ENCODE assay signal across 15 cellular contexts in the genomic region with DNA sequence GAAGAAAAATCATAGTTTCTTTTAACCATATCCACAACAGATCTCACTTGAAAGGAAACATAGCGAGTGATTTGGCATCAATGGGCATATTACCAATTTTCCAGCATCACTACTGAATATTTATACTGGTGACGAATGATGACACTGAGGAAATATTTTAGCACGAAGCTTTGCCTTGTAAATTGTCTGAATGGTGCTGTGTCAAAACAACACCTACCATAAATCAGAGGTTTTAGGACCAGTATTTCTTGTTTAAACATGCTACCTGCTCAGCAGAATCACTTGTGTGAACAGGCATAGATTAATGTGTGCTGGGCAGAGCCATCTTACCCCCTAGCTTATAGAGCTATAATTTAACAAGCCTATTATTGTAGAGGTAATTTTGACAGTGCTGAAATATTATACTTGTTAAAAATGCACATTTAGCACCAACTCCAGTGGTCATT.
A peak's percentile ranks its signal among the peaks of the same experiment; 100 is the strongest.
DNase-seq lines count a peak whose midpoint lies in the region; ATAC-seq, FAIRE-seq and TF ChIP-seq lines count a peak whose summit lies in the region.
"Had no signal": no experiment of that assay in that cellular context is flagged by ENCODE, and none has a peak within 500 bp of the region (broad histone marks: within the 10 kb centered on the region; RNA-seq: fewer than 3 reads in every experiment).

No MANE protein-coding gene starts in this region.

- FAIRE-seq in keratinocyte (lab: Jason Lieb, UNC), result peak; percentile 89
- FAIRE-seq: HTR-8/SVneo had no signal

- peak overlapping the region; percentile 66 for H3K4me2 ChIP-seq in keratinocyte (ENCODE audit: control insufficient read depth, extremely low read depth, insufficient read depth, low read depth, low read length)

- peak; percentile 94 for DNase-seq in DMS153 (lab: John Stamatoyannopoulos, UW)
- DNase-seq in NCI-H1436 treated with DMSO at 0.1 percent for 48 hours (lab: John Stamatoyannopoulos, UW), result peak; percentile 44
- no peak for DNase-seq in activated T-helper 2 cell treated with anti-CD3 and anti-CD28 coated beads, Interferon-gamma antibody, Interleukin-2, Interleukin-4, amounts not matched to agents 10 μg/mL and 5 μg/mL and 100 μg/mL, durations not matched to agents 14 hours and 24 hours and 36 hours (ENCODE audit: low spot score)
- DNase-seq in keratinocyte (ENCODE audit: low read depth, low spot score), result peak; percentile 30
- no peak for DNase-seq in activated T-cell treated with anti-CD3 and anti-CD28 coated beads, Interleukin-2, amount 50 U/mL, for 72 hours
- no peak for DNase-seq in NCI-H2107 treated with DMSO at 0.1 percent for 48 hours (lab: John Stamatoyannopoulos, UW; ENCODE audit: unreplicated experiment)
- no peak for DNase-seq in kidney glomerular epithelial cell (lab: John Stamatoyannopoulos, UW)
- DNase-seq: C1 segment of cervical spinal cord; NCI-H1092 treated with DMSO at 0.1 percent for 48 hours; stimulated activated CD4-positive, alpha-beta T cell treated with anti-CD3 and anti-CD28 coated beads, Interleukin-4, amount 100 ng/mL, for 24 hours; stimulated activated naive CD4-positive, alpha-beta T cell treated with Interleukin-2 at 50 U/mL for 16 hours; SW 1271 had no signal

- H3K36me3 ChIP-seq in keratinocyte (ENCODE audit: control insufficient read depth in 2 of 2, extremely low read depth in 1 of 2, insufficient read depth in 2 of 2, low read length in 2 of 2), result peaks cover 0 to 1% of the 10 kb centered on the region in 2 experiments

- TF ChIP-seq CTCF in keratinocyte (optimal IDR thresholded peaks at IDR 0.05 in 1 of 3, IDR thresholded peaks at IDR 0.05 in 1 of 3, conservative IDR thresholded peaks at IDR 0.05 in 1 of 3; ENCODE audit: extremely low read depth in 1 of 3, insufficient read depth in 2 of 3, low read length in 3 of 3), result no peak

- no peaks in the 10 kb centered on the region for H3K27me3 ChIP-seq in keratinocyte (ENCODE audit: control insufficient read depth, extremely low read depth, insufficient read depth, low read length)
- H3K27me3 ChIP-seq: esophagus muscularis mucosa had no signal

- no peak overlapping the region for H3K4me3 ChIP-seq in keratinocyte (ENCODE audit: control insufficient read depth in 2 of 3, extremely low read depth in 1 of 3, insufficient read depth in 2 of 3, low read depth in 1 of 3, low read length in 3 of 3)
- H3K4me3 ChIP-seq: esophagus muscularis mucosa had no signal

- peak overlapping the region; percentile 62 for H3K27ac ChIP-seq in keratinocyte (ENCODE audit: control insufficient read depth, insufficient read depth, low read length)
- H3K27ac ChIP-seq: esophagus muscularis mucosa had no signal

- H3K9ac ChIP-seq in keratinocyte (ENCODE audit: control insufficient read depth, extremely low read depth, insufficient read depth, low read length), result peak overlapping the region; percentile 40

- intact Hi-C loops in activated T-helper 2 cell treated with anti-CD3 and anti-CD28 coated beads, Interferon-gamma antibody, Interleukin-2, Interleukin-4, amounts not matched to agents 10 μg/mL and 5 μg/mL and 100 μg/mL, durations not matched to agents 14 hours and 24 hours and 36 hours (cut with micrococcal nuclease), result loop anchor here (1.0 to 10.0 kb wide), 5 partner anchors 22 to 490 kb away; partner anchors contain the start of gene SOX21

- no peaks in the 10 kb centered on the region for H3K79me2 ChIP-seq in keratinocyte (ENCODE audit: control insufficient read depth, insufficient read depth, low read length)

- H3K9me3 Mint-ChIP-seq in activated T-helper 2 cell treated with anti-CD3 and anti-CD28 coated beads, Interferon-gamma antibody, Interleukin-2, Interleukin-4, amounts not matched to agents 10 μg/mL and 5 μg/mL and 100 μg/mL, durations not matched to agents 14 hours and 24 hours and 36 hours, result no peaks in the 10 kb centered on the region
- H3K9me3 Mint-ChIP-seq in activated T-cell treated with anti-CD3 and anti-CD28 coated beads, Interleukin-2, amount 50 U/mL, for 72 hours, result no peaks in the 10 kb centered on the region

- no peak overlapping the region for H3K4me3 Mint-ChIP-seq in activated T-helper 2 cell treated with anti-CD3 and anti-CD28 coated beads, Interferon-gamma antibody, Interleukin-2, Interleukin-4, amounts not matched to agents 10 μg/mL and 5 μg/mL and 100 μg/mL, durations not matched to agents 14 hours and 24 hours and 36 hours (ENCODE audit: low read depth)
- H3K4me3 Mint-ChIP-seq in activated T-cell treated with anti-CD3 and anti-CD28 coated beads, Interleukin-2, amount 50 U/mL, for 72 hours, result no peak overlapping the region

- no peaks in the 10 kb centered on the region for H3K9me3 ChIP-seq in keratinocyte (ENCODE audit: control insufficient read depth, low read depth, low read length)
- H3K9me3 ChIP-seq: esophagus muscularis mucosa had no signal

- no peaks in the 10 kb centered on the region for H3K9me1 ChIP-seq in keratinocyte (ENCODE audit: control insufficient read depth, extremely low read depth, insufficient read depth, low read length)

- dilution Hi-C loops in keratinocyte (cut with MboI; ENCODE audit: extremely low pct_ligation_motif_present, low sequenced_read_pairs), result no loop called here

- peaks cover 19% of the 10 kb centered on the region for H3K4me1 ChIP-seq in keratinocyte (ENCODE audit: control insufficient read depth, extremely low read depth, insufficient read depth, low read length)

- H3K27ac Mint-ChIP-seq in activated T-helper 2 cell treated with anti-CD3 and anti-CD28 coated beads, Interferon-gamma antibody, Interleukin-2, Interleukin-4, amounts not matched to agents 10 μg/mL and 5 μg/mL and 100 μg/mL, durations not matched to agents 14 hours and 24 hours and 36 hours, result peak overlapping the region; percentile 15
- no peak overlapping the region for H3K27ac Mint-ChIP-seq in activated T-cell treated with anti-CD3 and anti-CD28 coated beads, Interleukin-2, amount 50 U/mL, for 72 hours

- no peaks in the 10 kb centered on the region for H3K27me3 Mint-ChIP-seq in activated T-helper 2 cell treated with anti-CD3 and anti-CD28 coated beads, Interferon-gamma antibody, Interleukin-2, Interleukin-4, amounts not matched to agents 10 μg/mL and 5 μg/mL and 100 μg/mL, durations not matched to agents 14 hours and 24 hours and 36 hours (ENCODE audit: low read depth)
- H3K27me3 Mint-ChIP-seq in activated T-cell treated with anti-CD3 and anti-CD28 coated beads, Interleukin-2, amount 50 U/mL, for 72 hours (ENCODE audit: low read depth), result no peaks in the 10 kb centered on the region

- peaks cover 26% of the 10 kb centered on the region for H3K4me1 Mint-ChIP-seq in activated T-helper 2 cell treated with anti-CD3 and anti-CD28 coated beads, Interferon-gamma antibody, Interleukin-2, Interleukin-4, amounts not matched to agents 10 μg/mL and 5 μg/mL and 100 μg/mL, durations not matched to agents 14 hours and 24 hours and 36 hours (ENCODE audit: low read depth)
- peaks cover 14% of the 10 kb centered on the region for H3K4me1 Mint-ChIP-seq in activated T-cell treated with anti-CD3 and anti-CD28 coated beads, Interleukin-2, amount 50 U/mL, for 72 hours (ENCODE audit: low read depth)

- H4K20me1 ChIP-seq in keratinocyte (ENCODE audit: control insufficient read depth, extremely low read depth, insufficient read depth, low read length), result no peaks in the 10 kb centered on the region

- peaks cover 7% of the 10 kb centered on the region for H3K36me3 Mint-ChIP-seq in activated T-helper 2 cell treated with anti-CD3 and anti-CD28 coated beads, Interferon-gamma antibody, Interleukin-2, Interleukin-4, amounts not matched to agents 10 μg/mL and 5 μg/mL and 100 μg/mL, durations not matched to agents 14 hours and 24 hours and 36 hours (ENCODE audit: low read depth)
- peaks cover 0 to 3% of the 10 kb centered on the region in 2 donors for H3K36me3 Mint-ChIP-seq in activated T-cell treated with anti-CD3 and anti-CD28 coated beads, Interleukin-2, amount 50 U/mL, for 72 hours (ENCODE audit: insufficient read depth in 2 of 2)

- ATAC-seq in HG03175 (IDR thresholded peaks at IDR 0.05; ENCODE audit: unreplicated experiment), result no peak
- no peak for ATAC-seq in activated T-cell treated with anti-CD3 and anti-CD28 coated beads, Interleukin-2, amount 50 U/mL, for 72 hours (replicated peaks in 1 of 2)

- H2AFZ ChIP-seq in keratinocyte (ENCODE audit: control insufficient read depth, low read length), result peak overlapping the region; percentile 33

Comparison
In these comparisons a context has a peak if more than half of its experiments do, and no peak if none do; other contexts are left out.
1. DNase-seq: peak in DMS153 (single experiment), NCI-H1436 treated with DMSO at 0.1 percent for 48 hours (single experiment) and keratinocyte (single experiment); none in activated T-helper 2 cell treated with anti-CD3 and anti-CD28 coated beads, Interferon-gamma antibody, Interleukin-2, Interleukin-4, amounts not matched to agents 10 μg/mL and 5 μg/mL and 100 μg/mL, durations not matched to agents 14 hours and 24 hours and 36 hours (single experiment), activated T-cell treated with anti-CD3 and anti-CD28 coated beads, Interleukin-2, amount 50 U/mL, for 72 hours (0 of 2), NCI-H2107 treated with DMSO at 0.1 percent for 48 hours (single experiment) and kidney glomerular epithelial cell (single experiment).